8 cellular contexts compared by ENCODE assay signal in genomic region chr6:28218312-28219248, GRCh38. TPM values are rescaled to one million over a fixed set of nuclear protein-coding genes. Genes with fewer than 3 reads are reported as not detected.
DNase-seq lines count a peak whose midpoint lies in the region; ATAC-seq and TF ChIP-seq lines count a peak whose summit lies in the region.

No MANE protein-coding gene starts in this region.

- peaks cover 4% of the 10 kb centered on the region for H3K36me3 Mint-ChIP-seq in IgD-negative memory B cell

- TF ChIP-seq CTCF in RWPE2 (IDR thresholded peaks at IDR 0.05; ENCODE audit: poor library complexity, severe bottlenecking) (no peak), choroid plexus epithelial cell (conservative IDR thresholded peaks at IDR 0.05; ENCODE audit: low read depth, low read length) (no peak)

- H3K27ac ChIP-seq in RWPE2 (ENCODE audit: poor library complexity, severe bottlenecking), result peak overlapping the region; percentile 34
- peak overlapping the region; percentile 30 for H3K27ac ChIP-seq in layer of hippocampus (ENCODE audit: low read depth, low read length)

- H3K27me3 Mint-ChIP-seq in IgD-negative memory B cell, result peaks cover 31% of the 10 kb centered on the region

- peak overlapping the region in 1 of 3 donors; percentile 73 for H3K27ac Mint-ChIP-seq in IgD-negative memory B cell

- no peaks in the 10 kb centered on the region for H3K9me3 ChIP-seq in RWPE2 (ENCODE audit: severe bottlenecking)

- H3K9me3 Mint-ChIP-seq in IgD-negative memory B cell, result peaks cover 0 to 3% (median 0%) of the 10 kb centered on the region in 3 donors

- peak; percentile 50 for DNase-seq in DMS79 (lab: John Stamatoyannopoulos, UW)
- DNase-seq in RWPE2 (ENCODE audit: low spot score), result no peak
- DNase-seq in choroid plexus epithelial cell (ENCODE audit: low read depth), result peak; percentile 65
- DNase-seq in stimulated activated CD4-positive, alpha-beta T cell treated with anti-CD3 and anti-CD28 coated beads, Interleukin-1b, Interleukin-23, amount 100 ng/mL, for 48 hours, result peak; percentile 14
- DNase-seq in effector CD8-positive, alpha-beta T cell (lab: John Stamatoyannopoulos, UW), result no peak

- ATAC-seq in GM19455 (IDR thresholded peaks at IDR 0.05; ENCODE audit: unreplicated experiment) (peak; percentile 68), RWPE2 (ENCODE audit: low read depth) (peak; percentile 80)

- H3K36me3 ChIP-seq in RWPE2 (ENCODE audit: low read depth), result no peaks in the 10 kb centered on the region

- H3K4me3 ChIP-seq in RWPE2 (ENCODE audit: severe bottlenecking) (peak overlapping the region; percentile 40), choroid plexus epithelial cell (ENCODE audit: low read depth, low read length) (peak overlapping the region; percentile 64)

- peak overlapping the region; percentile 86 to 95 (median 91) for H3K4me3 Mint-ChIP-seq in IgD-negative memory B cell

- H3K4me1 ChIP-seq in RWPE2 (ENCODE audit: insufficient read depth, poor library complexity, severe bottlenecking), result peaks cover 3% of the 10 kb centered on the region

- H3K4me1 Mint-ChIP-seq in IgD-negative memory B cell, result peaks cover 2 to 9% (median 5%) of the 10 kb centered on the region in 3 donors

- no peaks in the 10 kb centered on the region for H3K27me3 ChIP-seq in RWPE2 (ENCODE audit: insufficient read depth, poor library complexity, severe bottlenecking)
- H3K27me3 ChIP-seq in layer of hippocampus (ENCODE audit: control insufficient read depth, insufficient read depth, low read length), result peaks cover 10% of the 10 kb centered on the region

RNA-seq across cellular contexts. Expression of gene ZSCAN9, which starts 6.5 kb away (rescaled TPM):
- 10.9 TPM for polyA plus RNA-seq in IgD-negative memory B cell

RNA-seq across cellular contexts. Expression of gene ZKSCAN4, which starts 33.5 kb away (rescaled TPM):
- polyA plus RNA-seq in IgD-negative memory B cell, result 3.4 TPM

RNA-seq across cellular contexts. Expression of gene NKAPL, which starts 40.5 kb away (rescaled TPM):
- polyA plus RNA-seq in IgD-negative memory B cell, result 0.18 TPM

RNA-seq across cellular contexts. Expression of gene ZSCAN26, which starts 48.4 kb away (rescaled TPM):
- 21.6 TPM for polyA plus RNA-seq in IgD-negative memory B cell

Comparison
In these comparisons a context has a peak if more than half of its experiments do, and no peak if none do; other contexts are left out.
1. DNase-seq: peak in DMS79 (single experiment), choroid plexus epithelial cell (single experiment) and stimulated activated CD4-positive, alpha-beta T cell treated with anti-CD3 and anti-CD28 coated beads, Interleukin-1b, Interleukin-23, amount 100 ng/mL, for 48 hours (single experiment); none in RWPE2 (single experiment) and effector CD8-positive, alpha-beta T cell (single experiment).